In the genomic region with DNA sequence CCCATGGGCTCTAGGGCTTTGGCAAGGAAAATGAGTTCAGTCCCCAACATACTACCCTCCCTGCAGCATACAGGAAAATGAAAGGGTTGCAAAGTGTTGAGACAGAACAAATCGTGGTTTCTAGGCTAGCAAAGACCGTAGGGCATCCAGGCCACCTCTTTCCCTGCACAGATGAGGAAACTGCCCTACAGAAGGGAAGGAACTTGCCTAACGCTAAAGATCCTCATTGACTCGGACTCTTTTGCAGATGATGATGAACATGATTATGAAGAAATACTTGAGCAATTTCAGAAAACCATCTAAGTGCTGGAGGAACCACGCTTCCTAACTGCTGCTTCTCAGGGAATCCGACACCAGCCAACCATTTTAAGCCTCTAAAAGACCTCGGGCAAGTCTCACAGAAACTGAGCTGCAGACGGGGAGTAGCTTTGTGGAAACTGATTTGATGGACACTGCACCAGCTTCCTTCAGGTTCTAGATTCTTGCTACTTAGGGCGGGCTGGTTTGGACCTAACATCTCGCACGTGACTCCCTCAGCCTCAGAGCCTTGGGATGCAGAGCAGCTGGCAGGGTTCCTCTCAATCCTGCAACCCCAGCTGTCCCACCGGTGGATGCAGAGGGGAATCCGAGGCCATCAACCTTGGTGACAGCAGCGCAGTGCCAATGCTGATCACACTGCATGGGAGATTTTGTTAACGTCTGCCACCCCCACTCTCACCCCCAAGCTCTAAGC, we compare ENCODE assay signal across 10 cellular contexts. TPM values are rescaled to one million over a fixed set of nuclear protein-coding genes. Genes with fewer than 3 reads are reported as not detected.
DNase-seq lines count a peak whose midpoint lies in the region; ATAC-seq and TF ChIP-seq lines count a peak whose summit lies in the region.
"Had no signal": no experiment of that assay in that cellular context is flagged by ENCODE, and none has a peak within 500 bp of the region (broad histone marks: within the 10 kb centered on the region; RNA-seq: fewer than 3 reads in every experiment).

No MANE protein-coding gene starts in this region.

- intact Hi-C loops in Right ventricle myocardium inferior (cut with DNase I) = no loop called here
- intact Hi-C loops in cardiac septum (cut with DNase I) = no loop called here
- intact Hi-C loops in lower lobe of right lung (cut with DNase I) = no loop called here
- intact Hi-C loops in transverse colon (cut with DNase I; ENCODE audit: low total_unique reads) = no loop called here

- TF ChIP-seq EP300 in transverse colon (IDR thresholded peaks at IDR 0.05; ENCODE audit: low read depth) = no peak

- DNase-seq in Right ventricle myocardium inferior (ENCODE audit: missing footprints) = no peak
- DNase-seq in cardiac septum (ENCODE audit: low spot score) = no peak
- DNase-seq in activated naive CD8-positive, alpha-beta T cell treated with anti-CD3 and anti-CD28 coated beads, Interleukin-2, amount 10 ng/mL, durations not matched to agents 7 days and 5 days = no peak
- no peak for DNase-seq in lower lobe of right lung
- DNase-seq in transverse colon = no peak
- DNase-seq in NCI-H748 (lab: John Stamatoyannopoulos, UW; ENCODE audit: unreplicated experiment) = no peak
- no peak for DNase-seq in cerebellum (ENCODE audit: low spot score)
- DNase-seq: NCI-H1048 had no signal

- peak overlapping the region; percentile 75 for H3K4me3 Mint-ChIP-seq in activated naive CD8-positive, alpha-beta T cell treated with anti-CD3 and anti-CD28 coated beads, Interleukin-2, amount 10 ng/mL, durations not matched to agents 7 days and 5 days

- H3K4me1 Mint-ChIP-seq in activated naive CD8-positive, alpha-beta T cell treated with anti-CD3 and anti-CD28 coated beads, Interleukin-2, amount 10 ng/mL, durations not matched to agents 7 days and 5 days = peaks cover 48% of the 10 kb centered on the region

- no peaks in the 10 kb centered on the region for H3K27me3 Mint-ChIP-seq in activated naive CD8-positive, alpha-beta T cell treated with anti-CD3 and anti-CD28 coated beads, Interleukin-2, amount 10 ng/mL, durations not matched to agents 7 days and 5 days

- in situ Hi-C loops in transverse colon (cut with MboI; ENCODE audit: low pct_ligation_motif_present in 1 of 4, low pct_unique_long_range_greater_than_20kb in 1 of 4, low sequenced_read_pairs in 3 of 4) = no loop called here

- POLR2A ChIA-PET in activated naive CD8-positive, alpha-beta T cell treated with anti-CD3 and anti-CD28 coated beads, Interleukin-2, amount 10 ng/mL, durations not matched to agents 7 days and 5 days (lab: Charles Lee) = interaction anchor here (0.7 to 2.5 kb wide), 5 partner anchors 8 to 160 kb away, joined by 3 to 13 read pairs (median 3); a partner anchor contains a TSS

- no peaks in the 10 kb centered on the region for H3K9me3 Mint-ChIP-seq in activated naive CD8-positive, alpha-beta T cell treated with anti-CD3 and anti-CD28 coated beads, Interleukin-2, amount 10 ng/mL, durations not matched to agents 7 days and 5 days

- H3K27me3 ChIP-seq in lower lobe of right lung (ENCODE audit: low read depth) (no peaks in the 10 kb centered on the region), transverse colon (no peaks in the 10 kb centered on the region)

- H3K4me3 ChIP-seq in lower lobe of right lung = peak overlapping the region; percentile 6
- H3K4me3 ChIP-seq in transverse colon = no peak overlapping the region

- no peak for TF ChIP-seq POLR2A in transverse colon (IDR thresholded peaks at IDR 0.05)

- ATAC-seq in Right ventricle myocardium inferior (peak; percentile 59), lower lobe of right lung (peak; percentile 60 to 71), GM18517 (IDR thresholded peaks at IDR 0.05; ENCODE audit: unreplicated experiment) (no peak)
- ATAC-seq in activated naive CD8-positive, alpha-beta T cell treated with anti-CD3 and anti-CD28 coated beads, Interleukin-2, amount 10 ng/mL, durations not matched to agents 7 days and 5 days (ENCODE audit: low read depth) = no peak
- ATAC-seq: activated CD4-positive, CD25-positive, alpha-beta regulatory T cell treated with anti-CD3 and anti-CD28 coated beads, Interleukin-2, amount 50 U/mL, for 24 hours had no signal

- no peak for TF ChIP-seq CTCF in lower lobe of right lung (IDR thresholded peaks at IDR 0.05)
- no peak for TF ChIP-seq CTCF in transverse colon (IDR thresholded peaks at IDR 0.05)

- H3K36me3 ChIP-seq in lower lobe of right lung = peaks cover 81% of the 10 kb centered on the region
- peaks cover 0 to under 1% (median 0%) of the 10 kb centered on the region in 4 donors for H3K36me3 ChIP-seq in transverse colon

- H3K4me1 ChIP-seq in lower lobe of right lung = peaks cover 58% of the 10 kb centered on the region
- H3K4me1 ChIP-seq in transverse colon = no peaks in the 10 kb centered on the region

- H3K9me3 ChIP-seq in lower lobe of right lung = no peaks in the 10 kb centered on the region
- no peaks in the 10 kb centered on the region for H3K9me3 ChIP-seq in transverse colon

- H3K27ac ChIP-seq in lower lobe of right lung (peak overlapping the region; percentile 75), transverse colon (peak overlapping the region; percentile 53 to 75 (median 72))

- H3K36me3 Mint-ChIP-seq in activated naive CD8-positive, alpha-beta T cell treated with anti-CD3 and anti-CD28 coated beads, Interleukin-2, amount 10 ng/mL, durations not matched to agents 7 days and 5 days = peaks cover 48% of the 10 kb centered on the region

- H3K27ac Mint-ChIP-seq in activated naive CD8-positive, alpha-beta T cell treated with anti-CD3 and anti-CD28 coated beads, Interleukin-2, amount 10 ng/mL, durations not matched to agents 7 days and 5 days = peak overlapping the region; percentile 40

- WGBS in transverse colon (ENCODE audit: low coverage in 1 of 2), 2 donors = 64 to 87% methylated on average over 5 to 15 of the region's 15 CpGs

RNA-seq across cellular contexts. Expression of a gene that starts 13.4 kb away (rescaled TPM):
- 6.3 TPM for total RNA-seq in Right ventricle myocardium inferior
- 3.6 TPM for total RNA-seq in cardiac septum
- 10 to 100 TPM; 35.4 to 40.5 TPM for total RNA-seq in activated naive CD8-positive, alpha-beta T cell treated with anti-CD3 and anti-CD28 coated beads, Interleukin-2, amount 10 ng/mL, durations not matched to agents 7 days and 5 days
- total RNA-seq in lower lobe of right lung = 161 TPM
- 10 to 100 TPM in 3 of 4 donors, under 1 TPM in 1; 1.00 to 27.9 (median 18.6) TPM for total RNA-seq in transverse colon
- total RNA-seq in cerebellum = 2.1 TPM

RNA-seq across cellular contexts. Expression of a gene that starts 28.6 kb away (rescaled TPM):
- total RNA-seq in Right ventricle myocardium inferior = 24.0 TPM
- total RNA-seq in cardiac septum = 13.2 TPM
- total RNA-seq in activated naive CD8-positive, alpha-beta T cell treated with anti-CD3 and anti-CD28 coated beads, Interleukin-2, amount 10 ng/mL, durations not matched to agents 7 days and 5 days = 10 to 100 TPM; 72.1 to 73.7 TPM
- 26.3 TPM for total RNA-seq in lower lobe of right lung
- total RNA-seq in transverse colon = 10 to 100 TPM in 3 of 4 donors, 1 to 10 TPM in 1; 2.0 to 26.6 (median 16.6) TPM
- 43.6 TPM for total RNA-seq in cerebellum

RNA-seq across cellular contexts. Expression of a gene that starts 49.0 kb away (rescaled TPM):
- not detected for total RNA-seq in Right ventricle myocardium inferior
- total RNA-seq in cardiac septum = not detected
- total RNA-seq in activated naive CD8-positive, alpha-beta T cell treated with anti-CD3 and anti-CD28 coated beads, Interleukin-2, amount 10 ng/mL, durations not matched to agents 7 days and 5 days = under 1 TPM; 0.64 to 0.99 TPM
- total RNA-seq in lower lobe of right lung = 15.4 TPM
- 10 to 100 TPM; 14.1 to 64.3 (median 57.4) TPM for total RNA-seq in transverse colon
- total RNA-seq in cerebellum = 0.73 TPM

RNA-seq across cellular contexts. Expression of a gene that starts 55.2 kb away (rescaled TPM):
- total RNA-seq in Right ventricle myocardium inferior (23.9 TPM), cardiac septum (23.8 TPM), lower lobe of right lung (31.3 TPM), transverse colon (10 to 100 TPM; 15.1 to 32.9 (median 28.0) TPM), cerebellum (40.5 TPM)
- 10 to 100 TPM; 52.9 to 54.4 TPM for total RNA-seq in activated naive CD8-positive, alpha-beta T cell treated with anti-CD3 and anti-CD28 coated beads, Interleukin-2, amount 10 ng/mL, durations not matched to agents 7 days and 5 days

Comparison
In these comparisons a context has a peak if more than half of its experiments do, and no peak if none do; other contexts are left out.
1. ATAC-seq: peak in Right ventricle myocardium inferior (single experiment) and lower lobe of right lung (2 of 2); none in activated naive CD8-positive, alpha-beta T cell treated with anti-CD3 and anti-CD28 coated beads, Interleukin-2, amount 10 ng/mL, durations not matched to agents 7 days and 5 days (single experiment) and GM18517 (single experiment).